Comparison of ENCODE assay signal across 19 cellular contexts in the genomic region with DNA sequence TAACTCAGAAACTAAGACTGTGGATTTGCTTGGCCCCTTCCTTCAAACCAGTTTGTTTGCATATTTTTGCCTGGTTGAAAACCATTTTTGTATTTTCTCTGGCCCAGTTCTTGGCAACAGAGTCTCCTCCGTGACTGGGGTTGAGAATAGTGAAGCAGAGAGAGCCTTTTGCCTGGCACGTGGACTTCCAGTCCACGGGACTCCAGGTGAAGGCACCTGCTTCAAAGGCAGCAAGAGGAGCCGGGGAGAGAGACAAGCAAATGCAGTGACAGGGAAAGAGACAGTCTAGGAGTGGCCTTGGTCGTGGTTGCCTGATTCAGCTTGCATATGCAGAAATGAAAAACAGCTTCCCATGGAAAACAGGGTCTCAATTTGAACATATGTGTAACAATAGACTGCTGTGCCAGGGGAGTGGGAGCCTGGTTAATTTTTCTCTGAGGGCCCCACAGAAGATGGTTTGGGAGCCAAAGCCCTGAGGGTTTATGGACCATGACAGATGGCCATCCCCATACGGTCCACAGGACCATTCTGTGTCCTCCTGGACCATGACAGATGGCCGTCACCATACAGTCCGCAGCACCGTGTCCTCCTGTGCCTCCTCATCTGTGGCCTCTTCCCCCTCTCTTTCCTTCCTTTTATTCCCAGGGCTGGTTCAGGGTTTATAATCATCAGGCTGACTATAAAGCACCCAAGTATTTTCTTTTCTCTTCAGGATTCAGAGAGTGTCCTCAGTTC.
DNase-seq lines count a peak whose midpoint lies in the region; ATAC-seq, FAIRE-seq and TF ChIP-seq lines count a peak whose summit lies in the region.
"Had no signal": no experiment of that assay in that cellular context is flagged by ENCODE, and none has a peak within 500 bp of the region (broad histone marks: within the 10 kb centered on the region; RNA-seq: fewer than 3 reads in every experiment).

No MANE protein-coding gene starts in this region.

- H3K27me3 Mint-ChIP-seq in brain (no peaks in the 10 kb centered on the region), nephron (ENCODE audit: low read depth) (peaks cover 15% of the 10 kb centered on the region)

- H3K27me3 ChIP-seq in right lobe of liver (no peaks in the 10 kb centered on the region), pancreas (no peaks in the 10 kb centered on the region)

- peak overlapping the region in 3 of 5 experiments; percentile 10 to 82 (median 50) for H3K27ac Mint-ChIP-seq in brain
- H3K27ac Mint-ChIP-seq in nephron, result peak overlapping the region; percentile 75 to 83 (median 79)
- H3K27ac Mint-ChIP-seq: HFFc6 had no signal

- H3K9me3 Mint-ChIP-seq in brain (no peaks in the 10 kb centered on the region), nephron (peaks cover 2% of the 10 kb centered on the region)

- intact Hi-C loops in right lobe of liver (cut with DNase I) (no loop called here), pancreas (cut with DNase I) (no loop called here)

- H3K4me1 Mint-ChIP-seq in brain (peaks cover 6% of the 10 kb centered on the region), nephron (peaks cover 38% of the 10 kb centered on the region)

- H3K36me3 Mint-ChIP-seq in brain (no peaks in the 10 kb centered on the region), nephron (ENCODE audit: low read depth) (no peaks in the 10 kb centered on the region)

- no peak for TF ChIP-seq POLR2A in right lobe of liver (IDR thresholded peaks at IDR 0.05)

- 84% methylated on average over 9 of the region's 9 CpGs for WGBS in right lobe of liver (ENCODE audit: insufficient coverage, low coverage, low lambda C conversion rate, missing lambda C conversion rate)
- 81 to 90% methylated on average over 9 of the region's 9 CpGs for WGBS in pancreas, 2 donors

- H3K27ac ChIP-seq in right lobe of liver (no peak overlapping the region), pancreas (no peak overlapping the region)
- H3K27ac ChIP-seq: A549, KMS-11 had no signal

- H3K9me3 ChIP-seq in right lobe of liver, result no peaks in the 10 kb centered on the region
- H3K9me3 ChIP-seq in pancreas, result no peaks in the 10 kb centered on the region
- H3K9me3 ChIP-seq: A549 had no signal

- FAIRE-seq in D721Med (lab: Jason Lieb, UNC) (peak; percentile 61), pancreas (lab: Jason Lieb, UNC) (no peak)
- FAIRE-seq: A549, H54 had no signal

- ATAC-seq in right lobe of liver, result no peak
- ATAC-seq in pancreas, result no peak
- ATAC-seq: A549 had no signal

- H3K4me3 ChIP-seq in right lobe of liver (no peak overlapping the region), pancreas (no peak overlapping the region)
- H3K4me3 ChIP-seq: A549 had no signal

- H3K4me1 ChIP-seq in right lobe of liver (peaks cover 0 to 7% (median 4%) of the 10 kb centered on the region in 4 donors), pancreas (no peaks in the 10 kb centered on the region)
- H3K4me1 ChIP-seq: A549 had no signal

- no peak for DNase-seq in D721Med (ENCODE audit: insufficient read length, low spot score)
- peak; percentile 13 for DNase-seq in NCI-H446 treated with DMSO at 0.1 percent for 48 hours (lab: John Stamatoyannopoulos, UW)
- no peak for DNase-seq in NCI-H1417 (lab: John Stamatoyannopoulos, UW)
- DNase-seq in right lobe of liver, result no peak
- no peak for DNase-seq in iPS-NIHi11 (ENCODE audit: low spot score)
- no peak for DNase-seq in pancreas
- DNase-seq: DMS153; HFFc6; NCI-H1048; NCI-H1930; NCI-H510A; NK-92 treated with Interleukin-12 subunit alpha and Interleukin-12 subunit beta, amount 100 ng/mL, for 24 hours; OCI-M1; SIG-M5 had no signal

- TF ChIP-seq CTCF in D721Med (IDR thresholded peaks at IDR 0.05; ENCODE audit: insufficient read depth, missing control alignments) (no peak), brain (conservative IDR thresholded peaks at IDR 0.05) (no peak), nephron (IDR thresholded peaks at IDR 0.05; ENCODE audit: unreplicated experiment in 3 of 3) (no peak), right lobe of liver (IDR thresholded peaks at IDR 0.05) (no peak), pancreas (IDR thresholded peaks at IDR 0.05) (no peak)

- H3K4me3 Mint-ChIP-seq in brain (no peak overlapping the region), nephron (no peak overlapping the region)
- H3K4me3 Mint-ChIP-seq: HFFc6 had no signal

- H3K36me3 ChIP-seq in right lobe of liver (no peaks in the 10 kb centered on the region), pancreas (no peaks in the 10 kb centered on the region)
